8 cellular contexts compared by ENCODE assay signal in the genomic region with DNA sequence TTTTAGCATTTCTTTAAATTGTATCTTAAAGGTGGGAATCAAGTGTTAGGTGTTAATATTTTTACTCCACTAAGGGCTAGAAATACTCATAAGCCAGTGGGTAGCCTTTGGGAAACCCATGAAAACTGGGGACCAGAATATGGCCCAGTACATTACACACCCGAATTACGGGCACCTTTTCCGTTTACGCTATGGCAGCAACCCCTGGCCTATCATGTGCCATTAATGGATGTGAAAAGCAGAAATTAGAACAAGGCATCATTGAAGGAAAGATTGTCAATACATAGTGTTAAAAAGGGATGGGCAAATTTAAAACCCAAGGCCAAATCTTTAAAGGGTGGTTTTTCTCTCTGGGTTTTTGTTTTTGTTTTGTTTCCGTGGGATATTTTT. TPM values are rescaled to one million over a fixed set of nuclear protein-coding genes. Genes with fewer than 3 reads are reported as not detected.
A peak's percentile ranks its signal among the peaks of the same experiment; 100 is the strongest.
DNase-seq lines count a peak whose midpoint lies in the region; ATAC-seq and TF ChIP-seq lines count a peak whose summit lies in the region.

No MANE protein-coding gene starts in this region.

- 12% methylated on average over 5 of the region's 5 CpGs for WGBS in liver
- 10 to 17% methylated on average over 5 of the region's 5 CpGs for WGBS in upper lobe of left lung, 2 donors

- H3K4me3 Mint-ChIP-seq in activated naive CD4-positive, alpha-beta T cell treated with anti-CD3 and anti-CD28 coated beads, Interleukin-2, amount 10 ng/mL, durations not matched to agents 7 days and 5 days = peak overlapping the region; percentile 78
- H3K4me3 Mint-ChIP-seq in activated naive CD8-positive, alpha-beta T cell treated with anti-CD3 and anti-CD28 coated beads, Interleukin-2, amount 10 ng/mL, durations not matched to agents 7 days and 5 days = peak overlapping the region; percentile 87

- TF ChIP-seq CTCF in liver (IDR thresholded peaks at IDR 0.05; ENCODE audit: low read depth, low read length, missing input control) = no peak
- no peak for TF ChIP-seq CTCF in upper lobe of left lung (IDR thresholded peaks at IDR 0.05)

- H3K27me3 Mint-ChIP-seq in activated naive CD4-positive, alpha-beta T cell treated with anti-CD3 and anti-CD28 coated beads, Interleukin-2, amount 10 ng/mL, durations not matched to agents 7 days and 5 days = no peaks in the 10 kb centered on the region
- no peaks in the 10 kb centered on the region for H3K27me3 Mint-ChIP-seq in activated naive CD8-positive, alpha-beta T cell treated with anti-CD3 and anti-CD28 coated beads, Interleukin-2, amount 10 ng/mL, durations not matched to agents 7 days and 5 days

- peak overlapping the region; percentile 56 to 87 for H3K9ac ChIP-seq in liver (ENCODE audit: low read depth in 1 of 2, low read length in 2 of 2)

- CTCF ChIA-PET in activated naive CD4-positive, alpha-beta T cell treated with anti-CD3 and anti-CD28 coated beads, Interleukin-2, amount 10 ng/mL, durations not matched to agents 7 days and 5 days (lab: Charles Lee) = no interaction called here

- DNase-seq in activated naive CD4-positive, alpha-beta T cell treated with anti-CD3 and anti-CD28 coated beads, Interleukin-2, amount 10 ng/mL, durations not matched to agents 7 days and 5 days = no peak
- no peak for DNase-seq in activated naive CD4-positive, alpha-beta T cell treated with anti-CD3 and anti-CD28 coated beads, Interleukin-2, amount 50 U/mL, for 16 hours
- no peak for DNase-seq in activated naive CD8-positive, alpha-beta T cell treated with anti-CD3 and anti-CD28 coated beads, Interleukin-2, amount 10 ng/mL, durations not matched to agents 7 days and 5 days
- DNase-seq in upper lobe of left lung = no peak
- no peak for DNase-seq in HuH-7.5 (ENCODE audit: low spot score)
- no peak for DNase-seq in NCI-H345 treated with DMSO at 0.1 percent for 48 hours (lab: John Stamatoyannopoulos, UW; ENCODE audit: unreplicated experiment)
- DNase-seq in HPDE6-E6E7 (ENCODE audit: extremely low spot score) = no peak

- H3K27ac ChIP-seq in liver (ENCODE audit: low read depth in 1 of 2, low read length in 2 of 2) = peak overlapping the region; percentile 76 to 80
- peak overlapping the region; percentile 88 to 94 (median 90) for H3K27ac ChIP-seq in upper lobe of left lung

- peaks cover 8 to 61% (median 50%) of the 10 kb centered on the region in 4 donors for H3K4me1 ChIP-seq in liver (ENCODE audit: control insufficient read depth in 4 of 4, insufficient read depth in 4 of 4, low read length in 3 of 4)
- H3K4me1 ChIP-seq in upper lobe of left lung = peaks cover 31 to 44% (median 33%) of the 10 kb centered on the region in 4 donors

- H3K27ac Mint-ChIP-seq in activated naive CD4-positive, alpha-beta T cell treated with anti-CD3 and anti-CD28 coated beads, Interleukin-2, amount 10 ng/mL, durations not matched to agents 7 days and 5 days = peak overlapping the region; percentile 85
- H3K27ac Mint-ChIP-seq in activated naive CD8-positive, alpha-beta T cell treated with anti-CD3 and anti-CD28 coated beads, Interleukin-2, amount 10 ng/mL, durations not matched to agents 7 days and 5 days = no peak overlapping the region

- no peak for TF ChIP-seq RAD21 in liver (IDR thresholded peaks at IDR 0.05)

- no peaks in the 10 kb centered on the region for H3K9me3 Mint-ChIP-seq in activated naive CD4-positive, alpha-beta T cell treated with anti-CD3 and anti-CD28 coated beads, Interleukin-2, amount 10 ng/mL, durations not matched to agents 7 days and 5 days
- H3K9me3 Mint-ChIP-seq in activated naive CD8-positive, alpha-beta T cell treated with anti-CD3 and anti-CD28 coated beads, Interleukin-2, amount 10 ng/mL, durations not matched to agents 7 days and 5 days = no peaks in the 10 kb centered on the region

- POLR2A ChIA-PET in activated naive CD8-positive, alpha-beta T cell treated with anti-CD3 and anti-CD28 coated beads, Interleukin-2, amount 10 ng/mL, durations not matched to agents 7 days and 5 days (lab: Charles Lee) = no interaction called here

- H3K36me3 Mint-ChIP-seq in activated naive CD4-positive, alpha-beta T cell treated with anti-CD3 and anti-CD28 coated beads, Interleukin-2, amount 10 ng/mL, durations not matched to agents 7 days and 5 days = peaks cover 25% of the 10 kb centered on the region
- H3K36me3 Mint-ChIP-seq in activated naive CD8-positive, alpha-beta T cell treated with anti-CD3 and anti-CD28 coated beads, Interleukin-2, amount 10 ng/mL, durations not matched to agents 7 days and 5 days = peaks cover 4% of the 10 kb centered on the region

- TF ChIP-seq POLR2A in upper lobe of left lung (IDR thresholded peaks at IDR 0.05) = no peak

- H3K9me3 ChIP-seq in liver (ENCODE audit: control insufficient read depth in 4 of 4, low read length in 3 of 4) (no peaks in the 10 kb centered on the region), upper lobe of left lung (no peaks in the 10 kb centered on the region)

- H3K27me3 ChIP-seq in liver (ENCODE audit: control insufficient read depth in 4 of 4, insufficient read depth in 4 of 4, low read length in 3 of 4) (no peaks in the 10 kb centered on the region), upper lobe of left lung (no peaks in the 10 kb centered on the region)

- ATAC-seq in activated naive CD8-positive, alpha-beta T cell treated with anti-CD3 and anti-CD28 coated beads, Interleukin-2, amount 10 ng/mL, durations not matched to agents 7 days and 5 days (ENCODE audit: low read depth) = no peak
- no peak for ATAC-seq in upper lobe of left lung (ENCODE audit: low FRiP score in 2 of 2)

- H3K4me1 Mint-ChIP-seq in activated naive CD4-positive, alpha-beta T cell treated with anti-CD3 and anti-CD28 coated beads, Interleukin-2, amount 10 ng/mL, durations not matched to agents 7 days and 5 days = peaks cover 17% of the 10 kb centered on the region
- H3K4me1 Mint-ChIP-seq in activated naive CD8-positive, alpha-beta T cell treated with anti-CD3 and anti-CD28 coated beads, Interleukin-2, amount 10 ng/mL, durations not matched to agents 7 days and 5 days = peaks cover 17% of the 10 kb centered on the region

- no peak for TF ChIP-seq EP300 in upper lobe of left lung (IDR thresholded peaks at IDR 0.05)

- H3K4me3 ChIP-seq in liver (ENCODE audit: low read depth in 1 of 3, low read length in 3 of 3) (peak overlapping the region; percentile 78 to 91 (median 84)), upper lobe of left lung (peak overlapping the region; percentile 67 to 95 (median 82))

- peaks cover 3 to 5% (median 4%) of the 10 kb centered on the region in 4 donors for H3K36me3 ChIP-seq in liver (ENCODE audit: control insufficient read depth in 4 of 4, insufficient read depth in 3 of 4, low read depth in 1 of 4, low read length in 3 of 4)
- H3K36me3 ChIP-seq in upper lobe of left lung = peaks cover 3 to 26% (median 14%) of the 10 kb centered on the region in 4 donors

TF ChIP-seq in liver, 16 proteins besides CTCF, POLR2A, EP300 and RAD21:
- no peak for TF ChIP-seq YY1 (IDR thresholded peaks at IDR 0.05)
- TF ChIP-seq TAF1 (conservative IDR thresholded peaks at IDR 0.05) = no peak
- no peak for TF ChIP-seq FOXA1 (IDR thresholded peaks at IDR 0.05)

RNA-seq across cellular contexts. Expression of gene FARP2, which starts 0.8 kb away (rescaled TPM):
- 10 to 100 TPM; 17.7 to 18.3 TPM for total RNA-seq in activated naive CD8-positive, alpha-beta T cell treated with anti-CD3 and anti-CD28 coated beads, Interleukin-2, amount 10 ng/mL, durations not matched to agents 7 days and 5 days
- total RNA-seq in liver = 10 to 100 TPM; 17.8 to 30.9 TPM
- 10 to 100 TPM in 1 of 2 donors, 1 to 10 TPM in 1; 5.8 to 10.7 TPM for polyA plus RNA-seq in liver
- total RNA-seq in upper lobe of left lung = 10 to 100 TPM; 33.4 to 96.4 (median 42.2) TPM

RNA-seq across cellular contexts. Expression of gene SEPTIN2, which starts 41.1 kb away (rescaled TPM):
- 100 to 1,000 TPM; 259 to 275 TPM for total RNA-seq in activated naive CD8-positive, alpha-beta T cell treated with anti-CD3 and anti-CD28 coated beads, Interleukin-2, amount 10 ng/mL, durations not matched to agents 7 days and 5 days
- total RNA-seq in liver (100 to 1,000 TPM; 119 to 147 TPM), upper lobe of left lung (100 to 1,000 TPM; 213 to 322 (median 252) TPM)
- polyA plus RNA-seq in liver = 10 to 100 TPM; 63.7 to 75.1 TPM

RNA-seq across cellular contexts. Expression of gene HDLBP, which starts 41.4 kb away (rescaled TPM):
- 100 to 1,000 TPM; 158 TPM for total RNA-seq in activated naive CD8-positive, alpha-beta T cell treated with anti-CD3 and anti-CD28 coated beads, Interleukin-2, amount 10 ng/mL, durations not matched to agents 7 days and 5 days
- 100 to 1,000 TPM; 259 to 580 TPM for total RNA-seq in liver
- polyA plus RNA-seq in liver = 100 to 1,000 TPM; 219 to 257 TPM
- total RNA-seq in upper lobe of left lung = 100 to 1,000 TPM; 339 to 691 (median 487) TPM
